7 cellular contexts compared by ENCODE assay signal in the genomic region with DNA sequence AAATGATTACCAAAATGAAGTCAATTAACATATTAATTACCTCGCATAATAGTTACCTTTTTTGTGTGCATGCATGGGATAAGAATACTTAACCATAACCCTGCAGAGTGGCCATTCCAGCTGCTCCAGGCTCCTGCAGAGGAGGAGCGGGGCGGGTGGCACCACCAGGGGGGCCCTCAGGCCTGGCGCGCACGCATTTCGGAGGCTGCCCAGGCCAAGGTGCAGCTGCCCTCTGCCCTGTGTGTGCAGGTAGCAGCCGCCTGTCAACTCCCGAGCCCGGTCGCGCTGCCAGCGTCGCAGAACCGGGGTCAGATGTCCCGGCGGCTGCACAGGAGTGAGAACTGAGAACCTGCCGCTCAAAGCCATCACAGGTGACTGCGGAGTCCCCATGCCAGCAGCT. TPM values are rescaled to one million over a fixed set of nuclear protein-coding genes. Genes with fewer than 3 reads are reported as not detected.
"Had no signal": no experiment of that assay in that cellular context is flagged by ENCODE, and none has a peak within 500 bp of the region (broad histone marks: within the 10 kb centered on the region; RNA-seq: fewer than 3 reads in every experiment).

No MANE protein-coding gene starts in this region.

RNA-seq across cellular contexts. Expression of gene GOLGA6L22, which starts 41.4 kb away (rescaled TPM):
- total RNA-seq: HT-29, IMR-90, NCI-H460, PC-9, Peyer's patch, RPMI7951, SJCRH30 had no signal
- polyA plus RNA-seq: IMR-90 had no signal
